Comparison of ENCODE assay signal across 17 cellular contexts in the genomic region with DNA sequence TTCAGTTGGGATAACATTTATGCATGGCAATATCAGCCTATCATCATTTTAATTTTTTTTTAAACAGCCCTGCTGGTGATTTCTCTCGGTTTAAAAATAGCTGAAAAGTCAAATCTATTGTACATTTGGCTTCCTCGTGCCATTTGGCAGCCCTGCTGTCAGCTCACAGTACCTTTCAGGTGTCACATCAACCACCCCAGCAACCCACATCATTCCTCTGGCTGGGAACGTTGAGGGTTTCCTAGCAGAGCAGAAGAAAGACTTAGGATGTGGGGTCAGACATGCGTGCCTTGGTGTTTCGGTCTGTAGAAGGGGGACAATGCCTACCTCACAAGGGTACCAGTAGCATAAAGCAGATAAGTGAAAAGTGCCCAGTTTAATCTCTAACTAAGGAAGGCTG. TPM values are rescaled to one million over a fixed set of nuclear protein-coding genes. Genes with fewer than 3 reads are reported as not detected.
A peak's percentile ranks its signal among the peaks of the same experiment; 100 is the strongest.
DNase-seq lines count a peak whose midpoint lies in the region; ATAC-seq, FAIRE-seq and TF ChIP-seq lines count a peak whose summit lies in the region.
"Had no signal": no experiment of that assay in that cellular context is flagged by ENCODE, and none has a peak within 500 bp of the region (broad histone marks: within the 10 kb centered on the region; RNA-seq: fewer than 3 reads in every experiment).

No MANE protein-coding gene starts in this region.

- ATAC-seq in HepG2 (no peak; the same call in 2 of the 3 replicates), right lobe of liver (no peak)

- intact Hi-C loops in HepG2 (cut with micrococcal nuclease; ENCODE audit: unreplicated experiment): no loop called here
- intact Hi-C loops in right lobe of liver (cut with DNase I): no loop called here

- H3K9me3 ChIP-seq in HepG2 (ENCODE audit: low read length) (no peaks in the 10 kb centered on the region), right lobe of liver (no peaks in the 10 kb centered on the region)
- H3K9me3 ChIP-seq: BE2C, Caco-2 had no signal

- no peak for FAIRE-seq in HepG2 (lab: Jason Lieb, UNC)
- FAIRE-seq: A204.1, GM19239, HTR-8/SVneo had no signal

- TF ChIP-seq POLR2A in HepG2 (IDR thresholded peaks at IDR 0.05; ENCODE audit: insufficient read depth in 1 of 2, low read depth in 2 of 2, low read length in 2 of 2): no peak
- no peak for TF ChIP-seq POLR2A in right lobe of liver (IDR thresholded peaks at IDR 0.05)

- CTCF ChIA-PET in HepG2 (lab: Yijun Ruan, JAX; ENCODE audit: low intra/inter-chr PET ratio, low total read pairs): no interaction called here
- CTCF ChIA-PET in HEK293T (lab: Yijun Ruan, JAX): no interaction called here

- 93% methylated on average over 5 of the region's 5 CpGs for WGBS in HepG2 (ENCODE audit: low lambda C conversion rate)
- WGBS in right lobe of liver (ENCODE audit: insufficient coverage, low coverage, low lambda C conversion rate, missing lambda C conversion rate): 77% methylated on average over 5 of the region's 5 CpGs

- BruUV-seq in HepG2 (replicated peaks; lab: Mats Ljungman, UMichigan): no TSS peak

- H2AFZ ChIP-seq in HepG2 (ENCODE audit: low read length): no peak overlapping the region

- H3K9ac ChIP-seq in HepG2 (ENCODE audit: insufficient read depth, low read depth, low read length): no peak overlapping the region

- no peak for TF ChIP-seq CTCF in HepG2 (CRISPR knock-in tag; IDR thresholded peaks at IDR 0.05)
- no peak for TF ChIP-seq CTCF in right lobe of liver (IDR thresholded peaks at IDR 0.05)

- in situ Hi-C loops in HepG2 (cut with HindIII; ENCODE audit: extremely low pct_ligation_motif_present, low pct_unique_long_range_greater_than_20kb): no loop called here

- H3K27ac ChIP-seq in HepG2 (ENCODE audit: extremely low read length, insufficient read depth, low read length) (no peak overlapping the region), right lobe of liver (no peak overlapping the region), cingulate gyrus (ENCODE audit: low read depth, low read length) (peak overlapping the region; percentile 60)
- H3K27ac ChIP-seq: C4-2B had no signal

- TF ChIP-seq RAD21 in HepG2 (CRISPR knock-in tag; IDR thresholded peaks at IDR 0.05): no peak

- H3K27me3 ChIP-seq in HepG2 (ENCODE audit: control insufficient read depth in 1 of 2, insufficient read depth in 2 of 2, low read length in 2 of 2) (no peaks in the 10 kb centered on the region), right lobe of liver (no peaks in the 10 kb centered on the region)
- H3K27me3 ChIP-seq: BE2C had no signal

- POLR2A ChIA-PET in HepG2 (lab: Yijun Ruan, JAX): no interaction called here
- POLR2A ChIA-PET in HEK293T (lab: Yijun Ruan, JAX): no interaction called here

- H3K4me1 ChIP-seq in HepG2 (ENCODE audit: insufficient read depth, low read length) (peaks cover 5% of the 10 kb centered on the region), right lobe of liver (no peaks in the 10 kb centered on the region)
- H3K4me1 ChIP-seq: BE2C, Caco-2 had no signal

- peaks cover 7 to 28% of the 10 kb centered on the region in 2 experiments; a peak in 4 of 5 replicates for H3K36me3 ChIP-seq in HepG2 (replicated peaks in 1 of 2; ENCODE audit: control insufficient read depth in 1 of 2, insufficient read depth in 2 of 2, low read length in 2 of 2)
- peaks cover 0 to 27% (median 14%) of the 10 kb centered on the region in 4 donors for H3K36me3 ChIP-seq in right lobe of liver

- no peaks in the 10 kb centered on the region for H4K20me1 ChIP-seq in HepG2 (ENCODE audit: insufficient read depth, low read length)

- H3K4me3 ChIP-seq in HepG2 (replicated peaks in 1 of 3; ENCODE audit: insufficient read depth in 1 of 3, low read depth in 2 of 3, low read length in 3 of 3): no peak overlapping the region
- H3K4me3 ChIP-seq in right lobe of liver: no peak overlapping the region

- H3K4me2 ChIP-seq in HepG2 (ENCODE audit: low read depth, low read length): no peak overlapping the region

- TF ChIP-seq EP300 in HepG2 (IDR thresholded peaks at IDR 0.05; ENCODE audit: low read depth in 2 of 2, low read length in 2 of 2) (no peak), HepG2 (CRISPR knock-in tag; IDR thresholded peaks at IDR 0.05; ENCODE audit: borderline replicate concordance) (no peak)

- no peaks in the 10 kb centered on the region for H3K79me2 ChIP-seq in HepG2 (ENCODE audit: insufficient read depth, low read length)

- DNase-seq in HepG2 (ENCODE audit: low spot score) (no peak), right lobe of liver (no peak), putamen (ENCODE audit: low spot score) (peak; percentile 60), LoVo (ENCODE audit: low spot score) (no peak), HEK293T (ENCODE audit: extremely low spot score) (no peak)
- no peak for DNase-seq in activated CD4-positive, alpha-beta T cell treated with anti-CD3 and anti-CD28 coated beads for 48 hours
- DNase-seq: BE2C; Caco-2; CD8-positive, alpha-beta memory T cell; DND-41; GDM1; HCEC 1CT had no signal

TF ChIP-seq in HepG2, 621 proteins besides CTCF, POLR2A, EP300 and RAD21:
- TF ChIP-seq TAF1 (CRISPR knock-in tag; IDR thresholded peaks at IDR 0.05) (no peak), ZNF629 (CRISPR knock-in tag; conservative IDR thresholded peaks at IDR 0.05) (peak; percentile 32; the same call in 1 of the 2 replicates)

TF ChIP-seq in HEK293T, 16 proteins besides CTCF, POLR2A, EP300 and RAD21:
- no peak for TF ChIP-seq CTBP1 (IDR thresholded peaks at IDR 0.05; ENCODE audit: borderline replicate concordance)

RNA-seq across cellular contexts. Expression of gene PEBP1, which starts 15.8 kb away (rescaled TPM):
- total RNA-seq in HepG2 (2016; rRNA removed; fragmentation: Illumina TruSeq; extraction: Trizol) (1,505 and 1,984 TPM in 2 replicates), right lobe of liver (100 to 1,000 TPM; 511 to 916 (median 654) TPM)
- 232 and 262 TPM in 2 replicates for total RNA-seq in HepG2 (2016; cell fraction: cytosol; rRNA removed; fragmentation: Illumina TruSeq; extraction: Trizol; ENCODE audit: low read depth)
- 1,559 and 1,992 TPM in 2 replicates for total RNA-seq in HepG2 (2016; cell fraction: insoluble cytoplasmic fraction; rRNA removed; fragmentation: Illumina TruSeq; extraction: Trizol)
- 553 and 634 TPM in 2 replicates for total RNA-seq in HepG2 (2016; cell fraction: membrane; rRNA removed; fragmentation: Illumina TruSeq; extraction: Trizol)
- total RNA-seq in HepG2 (2016; cell fraction: nucleus; rRNA removed; fragmentation: Illumina TruSeq; extraction: Trizol): 497 and 536 TPM in 2 replicates
- 437 and 538 TPM in 2 replicates for polyA plus RNA-seq in HepG2 (2011; rRNA removed)
- polyA plus RNA-seq in HepG2 (2011; cell fraction: cytosol; rRNA removed): 477 and 485 TPM in 2 replicates
- polyA plus RNA-seq in HepG2 (2011; cell fraction: nucleus; rRNA removed): 199 and 209 TPM in 2 replicates
- 511 and 820 TPM in 2 replicates for polyA plus RNA-seq in HepG2 (2012)
- 248 and 308 TPM in 2 replicates for polyA plus RNA-seq in HepG2 (2016; cell fraction: cytosol; fragmentation: Illumina TruSeq; extraction: Trizol; ENCODE audit: low read depth)
- polyA plus RNA-seq in HepG2 (2016; cell fraction: insoluble cytoplasmic fraction; fragmentation: Illumina TruSeq; extraction: Trizol; ENCODE audit: low read depth): 2,115 and 2,133 TPM in 2 replicates
- 458 and 518 TPM in 2 replicates for polyA plus RNA-seq in HepG2 (2016; cell fraction: membrane; fragmentation: Illumina TruSeq; extraction: Trizol; ENCODE audit: low read depth)
- polyA plus RNA-seq in HepG2 (2016; cell fraction: nucleus; fragmentation: Illumina TruSeq; extraction: Trizol; ENCODE audit: insufficient read depth, low read depth): 949 and 989 TPM in 2 replicates
- polyA minus RNA-seq in HepG2 (2011; rRNA and poly(A)+ RNA removed; ENCODE audit: low replicate concordance): 240 and 331 TPM in 2 replicates
- polyA minus RNA-seq in HepG2 (2011; cell fraction: cytosol; rRNA and poly(A)+ RNA removed): 182 and 185 TPM in 2 replicates
- 52.4 and 60.3 TPM in 2 replicates for polyA minus RNA-seq in HepG2 (2011; cell fraction: nucleus; rRNA and poly(A)+ RNA removed)

RNA-seq across cellular contexts. Expression of gene VSIG10, which starts 47.9 kb away (rescaled TPM):
- 35.6 and 42.5 TPM in 2 replicates for total RNA-seq in HepG2 (2016; rRNA removed; fragmentation: Illumina TruSeq; extraction: Trizol)
- total RNA-seq in HepG2 (2016; cell fraction: cytosol; rRNA removed; fragmentation: Illumina TruSeq; extraction: Trizol; ENCODE audit: low read depth): 41.4 and 41.9 TPM in 2 replicates
- total RNA-seq in HepG2 (2016; cell fraction: insoluble cytoplasmic fraction; rRNA removed; fragmentation: Illumina TruSeq; extraction: Trizol): 29.0 and 43.3 TPM in 2 replicates
- total RNA-seq in HepG2 (2016; cell fraction: membrane; rRNA removed; fragmentation: Illumina TruSeq; extraction: Trizol): 61.2 and 66.1 TPM in 2 replicates
- total RNA-seq in HepG2 (2016; cell fraction: nucleus; rRNA removed; fragmentation: Illumina TruSeq; extraction: Trizol): 32.5 and 36.1 TPM in 2 replicates
- polyA plus RNA-seq in HepG2 (2011; rRNA removed): 25.6 and 28.6 TPM in 2 replicates
- polyA plus RNA-seq in HepG2 (2011; cell fraction: cytosol; rRNA removed): 14.4 and 18.0 TPM in 2 replicates
- 31.1 and 32.4 TPM in 2 replicates for polyA plus RNA-seq in HepG2 (2011; cell fraction: nucleus; rRNA removed)
- polyA plus RNA-seq in HepG2 (2012): 17.8 and 18.7 TPM in 2 replicates
- polyA plus RNA-seq in HepG2 (2016; cell fraction: cytosol; fragmentation: Illumina TruSeq; extraction: Trizol; ENCODE audit: low read depth): 37.2 and 39.4 TPM in 2 replicates
- 24.5 and 25.4 TPM in 2 replicates for polyA plus RNA-seq in HepG2 (2016; cell fraction: insoluble cytoplasmic fraction; fragmentation: Illumina TruSeq; extraction: Trizol; ENCODE audit: low read depth)
- 41.6 and 46.3 TPM in 2 replicates for polyA plus RNA-seq in HepG2 (2016; cell fraction: membrane; fragmentation: Illumina TruSeq; extraction: Trizol; ENCODE audit: low read depth)
- polyA plus RNA-seq in HepG2 (2016; cell fraction: nucleus; fragmentation: Illumina TruSeq; extraction: Trizol; ENCODE audit: insufficient read depth, low read depth): 44.9 and 47.7 TPM in 2 replicates
- 47.1 and 101 TPM in 2 replicates for polyA minus RNA-seq in HepG2 (2011; rRNA and poly(A)+ RNA removed; ENCODE audit: low replicate concordance)
- polyA minus RNA-seq in HepG2 (2011; cell fraction: cytosol; rRNA and poly(A)+ RNA removed): 10.2 and 11.3 TPM in 2 replicates
- polyA minus RNA-seq in HepG2 (2011; cell fraction: nucleus; rRNA and poly(A)+ RNA removed): 40.0 and 44.4 TPM in 2 replicates
- 10 to 100 TPM; 13.1 to 31.3 (median 20.1) TPM for total RNA-seq in right lobe of liver
